Comparison of ENCODE assay signal across 1 cellular context in the genomic region with DNA sequence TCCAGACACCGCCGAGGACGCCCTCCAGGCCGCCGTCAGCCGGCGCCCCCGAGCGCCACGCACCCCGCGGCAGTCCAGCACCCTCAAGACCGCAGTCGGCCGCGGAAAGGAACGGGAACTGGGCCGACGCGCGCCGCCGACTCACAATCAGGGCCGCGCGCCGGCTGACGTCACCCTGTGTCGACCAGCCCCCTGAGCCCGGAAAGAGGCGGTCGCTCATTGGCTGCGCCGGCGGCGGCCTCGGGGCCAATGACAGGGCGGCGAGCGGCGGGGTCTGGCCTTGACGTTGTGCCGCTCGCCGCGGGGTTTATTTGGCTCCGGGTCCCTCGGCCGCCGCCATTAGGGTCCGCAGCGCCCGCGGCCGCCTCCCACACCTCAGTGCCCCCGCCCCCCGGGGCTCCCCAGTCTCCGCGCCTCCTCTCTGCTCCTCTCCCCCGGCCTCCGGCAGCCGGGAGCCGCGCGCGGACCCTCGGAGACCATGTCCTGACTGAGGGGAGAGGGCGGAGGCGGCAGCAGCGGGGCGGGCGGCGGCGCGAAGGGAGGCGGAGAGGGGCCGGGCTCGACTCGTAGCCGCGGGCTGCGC.
A peak's percentile ranks its signal among the peaks of the same experiment; 100 is the strongest.
TF ChIP-seq lines count a peak whose summit lies in the region.

No MANE protein-coding gene starts in this region.

TF ChIP-seq in K562, 482 proteins besides CTCF, POLR2A, EP300 and RAD21 (continued from another document and continues in another):
- TF ChIP-seq ZBTB33 (CRISPR knock-in tag; IDR thresholded peaks at IDR 0.05) (no peak), COPS2 (conservative IDR thresholded peaks at IDR 0.05) (no peak), ZBTB1 (CRISPR knock-in tag; IDR thresholded peaks at IDR 0.05; ENCODE audit: borderline replicate concordance, low read depth) (peak; percentile 92), HMG20A (CRISPR knock-in tag; conservative IDR thresholded peaks at IDR 0.05) (no peak), TBP (optimal IDR thresholded peaks at IDR 0.05; ENCODE audit: low read depth, low read length) (peak; percentile 90), LEF1 (IDR thresholded peaks at IDR 0.05) (no peak), SOX6 (IDR thresholded peaks at IDR 0.05) (peak; percentile 23; the same call in 1 of the 2 replicates), IRF2 (CRISPR knock-in tag; IDR thresholded peaks at IDR 0.05) (no peak), SFPQ (IDR thresholded peaks at IDR 0.05; ENCODE audit: low read depth, low read length) (no peak), HNRNPK (IDR thresholded peaks at IDR 0.05; ENCODE audit: low read depth, low read length, poor library complexity, severe bottlenecking) (no peak), ZNF197 (CRISPR knock-in tag; IDR thresholded peaks at IDR 0.05; ENCODE audit: low read depth) (no peak), ZKSCAN1 (IDR thresholded peaks at IDR 0.05; ENCODE audit: low read depth, low read length) (no peak), HMG20B (CRISPR knock-in tag; IDR thresholded peaks at IDR 0.05) (no peak), SMAD1 (IDR thresholded peaks at IDR 0.05; ENCODE audit: low read depth, low read length, partially characterized antibody) (no peak), ZNF184 (CRISPR knock-in tag; IDR thresholded peaks at IDR 0.05) (no peak), CBFB (CRISPR knock-in tag; IDR thresholded peaks at IDR 0.05) (no peak), ELF4 (CRISPR knock-in tag; IDR thresholded peaks at IDR 0.05) (no peak), ZNF408 (CRISPR knock-in tag; IDR thresholded peaks at IDR 0.05; ENCODE audit: low read depth) (no peak), HSF4 (CRISPR knock-in tag; IDR thresholded peaks at IDR 0.05; ENCODE audit: borderline replicate concordance) (no peak), POU5F1 (IDR thresholded peaks at IDR 0.05; ENCODE audit: borderline replicate concordance, low read depth, low read length, partially characterized antibody) (no peak), TCF3 (CRISPR knock-in tag; IDR thresholded peaks at IDR 0.05) (no peak), MBD2 (IDR thresholded peaks at IDR 0.05; ENCODE audit: borderline replicate concordance, low read depth) (peak; percentile 85), GATAD2A (IDR thresholded peaks at IDR 0.05) (no peak), HNRNPLL (IDR thresholded peaks at IDR 0.05; ENCODE audit: low read depth, low read length, poor library complexity, severe bottlenecking) (no peak), BRD9 (IDR thresholded peaks at IDR 0.05; ENCODE audit: low read depth, partially characterized antibody) (no peak), DLX4 (CRISPR knock-in tag; IDR thresholded peaks at IDR 0.05) (no peak), RBM34 (IDR thresholded peaks at IDR 0.05; ENCODE audit: borderline replicate concordance, insufficient read depth, low read length) (no peak), BCOR (IDR thresholded peaks at IDR 0.05) (no peak), BRF2 (IDR thresholded peaks at IDR 0.05; ENCODE audit: borderline replicate concordance, insufficient read depth, insufficient read length) (no peak), NUFIP1 (IDR thresholded peaks at IDR 0.05; ENCODE audit: partially characterized antibody) (no peak), EGR1 (conservative IDR thresholded peaks at IDR 0.05) (peak; percentile 40; the same call in 1 of the 2 replicates), ASH1L (IDR thresholded peaks at IDR 0.05; ENCODE audit: borderline replicate concordance, low read depth, partially characterized antibody) (peak; percentile 76), ARID4B (CRISPR knock-in tag; IDR thresholded peaks at IDR 0.05) (peak; percentile 55; the same call in 1 of the 2 replicates), NCOA2 (IDR thresholded peaks at IDR 0.05; ENCODE audit: partially characterized antibody in 2 of 2) (no peak), SRSF9 (IDR thresholded peaks at IDR 0.05; ENCODE audit: borderline replicate concordance, low read depth, low read length) (no peak), RUNX1 (IDR thresholded peaks at IDR 0.05; ENCODE audit: low read depth) (no peak)
- TF ChIP-seq, protein P1, sequence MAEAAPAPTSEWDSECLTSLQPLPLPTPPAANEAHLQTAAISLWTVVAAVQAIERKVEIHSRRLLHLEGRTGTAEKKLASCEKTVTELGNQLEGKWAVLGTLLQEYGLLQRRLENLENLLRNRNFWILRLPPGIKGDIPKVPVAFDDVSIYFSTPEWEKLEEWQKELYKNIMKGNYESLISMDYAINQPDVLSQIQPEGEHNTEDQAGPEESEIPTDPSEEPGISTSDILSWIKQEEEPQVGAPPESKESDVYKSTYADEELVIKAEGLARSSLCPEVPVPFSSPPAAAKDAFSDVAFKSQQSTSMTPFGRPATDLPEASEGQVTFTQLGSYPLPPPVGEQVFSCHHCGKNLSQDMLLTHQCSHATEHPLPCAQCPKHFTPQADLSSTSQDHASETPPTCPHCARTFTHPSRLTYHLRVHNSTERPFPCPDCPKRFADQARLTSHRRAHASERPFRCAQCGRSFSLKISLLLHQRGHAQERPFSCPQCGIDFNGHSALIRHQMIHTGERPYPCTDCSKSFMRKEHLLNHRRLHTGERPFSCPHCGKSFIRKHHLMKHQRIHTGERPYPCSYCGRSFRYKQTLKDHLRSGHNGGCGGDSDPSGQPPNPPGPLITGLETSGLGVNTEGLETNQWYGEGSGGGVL (CRISPR knock-in tag; IDR thresholded peaks at IDR 0.05) = no peak
- TF ChIP-seq, protein P2, sequence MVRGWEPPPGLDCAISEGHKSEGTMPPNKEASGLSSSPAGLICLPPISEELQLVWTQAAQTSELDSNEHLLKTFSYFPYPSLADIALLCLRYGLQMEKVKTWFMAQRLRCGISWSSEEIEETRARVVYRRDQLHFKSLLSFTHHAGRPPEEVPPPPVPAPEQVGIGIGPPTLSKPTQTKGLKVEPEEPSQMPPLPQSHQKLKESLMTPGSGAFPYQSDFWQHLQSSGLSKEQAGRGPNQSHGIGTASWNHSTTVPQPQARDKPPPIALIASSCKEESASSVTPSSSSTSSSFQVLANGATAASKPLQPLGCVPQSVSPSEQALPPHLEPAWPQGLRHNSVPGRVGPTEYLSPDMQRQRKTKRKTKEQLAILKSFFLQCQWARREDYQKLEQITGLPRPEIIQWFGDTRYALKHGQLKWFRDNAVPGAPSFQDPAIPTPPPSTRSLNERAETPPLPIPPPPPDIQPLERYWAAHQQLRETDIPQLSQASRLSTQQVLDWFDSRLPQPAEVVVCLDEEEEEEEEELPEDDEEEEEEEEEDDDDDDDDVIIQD (CRISPR knock-in tag; IDR thresholded peaks at IDR 0.05) = no peak
- TF ChIP-seq, protein P3, sequence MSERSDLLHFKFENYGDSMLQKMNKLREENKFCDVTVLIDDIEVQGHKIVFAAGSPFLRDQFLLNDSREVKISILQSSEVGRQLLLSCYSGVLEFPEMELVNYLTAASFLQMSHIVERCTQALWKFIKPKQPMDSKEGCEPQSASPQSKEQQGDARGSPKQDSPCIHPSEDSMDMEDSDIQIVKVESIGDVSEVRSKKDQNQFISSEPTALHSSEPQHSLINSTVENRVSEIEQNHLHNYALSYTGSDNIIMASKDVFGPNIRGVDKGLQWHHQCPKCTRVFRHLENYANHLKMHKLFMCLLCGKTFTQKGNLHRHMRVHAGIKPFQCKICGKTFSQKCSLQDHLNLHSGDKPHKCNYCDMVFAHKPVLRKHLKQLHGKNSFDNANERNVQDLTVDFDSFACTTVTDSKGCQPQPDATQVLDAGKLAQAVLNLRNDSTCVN (CRISPR knock-in tag; IDR thresholded peaks at IDR 0.05) = no peak
- TF ChIP-seq, protein P4, sequence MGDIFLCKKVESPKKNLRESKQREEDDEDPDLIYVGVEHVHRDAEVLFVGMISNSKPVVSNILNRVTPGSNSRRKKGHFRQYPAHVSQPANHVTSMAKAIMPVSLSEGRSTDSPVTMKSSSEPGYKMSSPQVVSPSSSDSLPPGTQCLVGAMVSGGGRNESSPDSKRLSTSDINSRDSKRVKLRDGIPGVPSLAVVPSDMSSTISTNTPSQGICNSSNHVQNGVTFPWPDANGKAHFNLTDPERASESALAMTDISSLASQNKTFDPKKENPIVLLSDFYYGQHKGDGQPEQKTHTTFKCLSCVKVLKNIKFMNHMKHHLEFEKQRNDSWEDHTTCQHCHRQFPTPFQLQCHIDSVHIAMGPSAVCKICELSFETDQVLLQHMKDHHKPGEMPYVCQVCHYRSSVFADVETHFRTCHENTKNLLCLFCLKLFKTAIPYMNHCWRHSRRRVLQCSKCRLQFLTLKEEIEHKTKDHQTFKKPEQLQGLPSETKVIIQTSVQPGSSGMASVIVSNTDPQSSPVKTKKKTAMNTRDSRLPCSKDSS (IDR thresholded peaks at IDR 0.05; ENCODE audit: low read depth, partially characterized antibody) = no peak
- TF ChIP-seq, protein P5, sequence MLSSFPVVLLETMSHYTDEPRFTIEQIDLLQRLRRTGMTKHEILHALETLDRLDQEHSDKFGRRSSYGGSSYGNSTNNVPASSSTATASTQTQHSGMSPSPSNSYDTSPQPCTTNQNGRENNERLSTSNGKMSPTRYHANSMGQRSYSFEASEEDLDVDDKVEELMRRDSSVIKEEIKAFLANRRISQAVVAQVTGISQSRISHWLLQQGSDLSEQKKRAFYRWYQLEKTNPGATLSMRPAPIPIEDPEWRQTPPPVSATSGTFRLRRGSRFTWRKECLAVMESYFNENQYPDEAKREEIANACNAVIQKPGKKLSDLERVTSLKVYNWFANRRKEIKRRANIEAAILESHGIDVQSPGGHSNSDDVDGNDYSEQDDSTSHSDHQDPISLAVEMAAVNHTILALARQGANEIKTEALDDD (IDR thresholded peaks at IDR 0.05) = no peak
